9 cellular contexts compared by ENCODE assay signal in genomic region chr11:17734986-17735822, GRCh38. TPM values are rescaled to one million over a fixed set of nuclear protein-coding genes. Genes with fewer than 3 reads are reported as not detected.
DNase-seq lines count a peak whose midpoint lies in the region; ATAC-seq and FAIRE-seq lines count a peak whose summit lies in the region.
"Had no signal": no experiment of that assay in that cellular context is flagged by ENCODE, and none has a peak within 500 bp of the region (broad histone marks: within the 10 kb centered on the region; RNA-seq: fewer than 3 reads in every experiment).

No MANE protein-coding gene starts in this region.

- H3K9ac ChIP-seq in BLaER1 (no peak overlapping the region; the same call in 1 of the 2 replicates), GM23248 (no peak overlapping the region), iPS-20b (ENCODE audit: low read depth, low read length) (no peak overlapping the region), skeletal muscle tissue (ENCODE audit: low read depth in 1 of 3, low read length in 3 of 3) (peak overlapping the region in 1 of 3 donors; percentile 40)

- no peak for FAIRE-seq in RCC 7860 (lab: Jason Lieb, UNC)

- ATAC-seq in GM21423 (IDR thresholded peaks at IDR 0.05; ENCODE audit: unreplicated experiment) = no peak

- H3K36me3 ChIP-seq in BLaER1 (no peaks in the 10 kb centered on the region), GM23248 (ENCODE audit: low read depth) (no peaks in the 10 kb centered on the region), iPS-20b (ENCODE audit: insufficient read depth, low read depth, low read length) (no peaks in the 10 kb centered on the region), skeletal muscle tissue (ENCODE audit: control insufficient read depth in 3 of 3, insufficient read depth in 3 of 3, low read length in 3 of 3) (no peaks in the 10 kb centered on the region)

- H3K4me1 ChIP-seq in BLaER1 (peaks cover 45% of the 10 kb centered on the region), GM23248 (ENCODE audit: insufficient read depth) (no peaks in the 10 kb centered on the region), iPS-20b (ENCODE audit: insufficient read depth, low read length) (peaks cover 6% of the 10 kb centered on the region; the same call in 1 of the 2 replicates), skeletal muscle tissue (ENCODE audit: control insufficient read depth in 3 of 3, insufficient read depth in 3 of 3, low read length in 3 of 3) (peaks cover 13 to 58% (median 36%) of the 10 kb centered on the region in 3 donors)

- H3K27me3 ChIP-seq in BLaER1 = peaks cover 6% of the 10 kb centered on the region; the same call in 1 of the 2 replicates
- peaks cover 30% of the 10 kb centered on the region for H3K27me3 ChIP-seq in GM23248 (replicated peaks; ENCODE audit: insufficient read depth)
- H3K27me3 ChIP-seq in iPS-20b (ENCODE audit: insufficient read depth, low read length) = peaks cover 85% of the 10 kb centered on the region
- peaks cover 30 to 50% (median 39%) of the 10 kb centered on the region in 3 donors for H3K27me3 ChIP-seq in skeletal muscle tissue (ENCODE audit: control insufficient read depth in 3 of 3, insufficient read depth in 3 of 3, low read length in 3 of 3)

- H3K79me2 ChIP-seq in GM23248 (ENCODE audit: insufficient read depth) = no peaks in the 10 kb centered on the region

- no peaks in the 10 kb centered on the region for H3F3A ChIP-seq in GM23248 (ENCODE audit: insufficient read depth)

- H3K9me2 ChIP-seq in GM23248 (ENCODE audit: insufficient read depth) = no peaks in the 10 kb centered on the region

- in situ Hi-C loops in GM23248 (cut with MboI) = no loop called here

- peaks cover 31% of the 10 kb centered on the region for H4K20me1 ChIP-seq in BLaER1
- no peaks in the 10 kb centered on the region for H4K20me1 ChIP-seq in GM23248 (ENCODE audit: insufficient read depth)

- DNase-seq in GM23248 (peak; percentile 89), NOMO-1 treated with dmso at 0.1 percent for 144 hours (lab: John Stamatoyannopoulos, UW; ENCODE audit: unreplicated experiment) (peak; percentile 8), brain pericyte (ENCODE audit: low read depth, low spot score) (peak; percentile 25), RCC 7860 (ENCODE audit: low spot score) (no peak)

- H3K4me3 ChIP-seq in BLaER1 = peak overlapping the region; percentile 70
- peak overlapping the region; percentile 63 for H3K4me3 ChIP-seq in GM23248
- H3K4me3 ChIP-seq in iPS-20b (ENCODE audit: low read length) = peak overlapping the region; percentile 60; the same call in 1 of the 2 replicates
- peak overlapping the region in 2 of 3 donors; percentile 35 to 68 for H3K4me3 ChIP-seq in skeletal muscle tissue (ENCODE audit: low read length in 3 of 3)

- H3K27ac ChIP-seq in BLaER1 = no peak overlapping the region
- no peak overlapping the region for H3K27ac ChIP-seq in GM23248
- no peak overlapping the region for H3K27ac ChIP-seq in iPS-20b (ENCODE audit: low read length)
- no peak overlapping the region for H3K27ac ChIP-seq in skeletal muscle tissue (ENCODE audit: low read depth, low read length)

- no peak overlapping the region for H2AFZ ChIP-seq in GM23248

- no peaks in the 10 kb centered on the region for H3K9me3 ChIP-seq in BLaER1
- H3K9me3 ChIP-seq in GM23248 (ENCODE audit: low read depth) = no peaks in the 10 kb centered on the region
- H3K9me3 ChIP-seq in iPS-20b (ENCODE audit: insufficient read depth, low read depth, low read length) = no peaks in the 10 kb centered on the region
- H3K9me3 ChIP-seq in skeletal muscle tissue (ENCODE audit: control insufficient read depth in 3 of 3, low read length in 3 of 3) = no peaks in the 10 kb centered on the region

- 2 to 4% methylated on average over 31 to 69 of the region's 74 CpGs for WGBS in GM23248 (ENCODE audit: low coverage in 1 of 2, low lambda C conversion rate in 2 of 2, missing lambda C conversion rate in 2 of 2), 2 experiments

- H3K4me2 ChIP-seq in BLaER1 = peak overlapping the region; percentile 93
- peak overlapping the region; percentile 65 for H3K4me2 ChIP-seq in GM23248 (ENCODE audit: unreplicated experiment)

RNA-seq across cellular contexts. Expression of gene KCNC1, which starts 0.6 kb away (rescaled TPM):
- total RNA-seq in GM23248 (2014; rRNA removed; shearing (Covaris generic)) = not detected in 2 replicates
- not detected in 2 replicates for polyA plus RNA-seq in GM23248 (2016; fragmentation: Nextera tagmentation; extraction: Ambion mirVana)
- under 0.01 TPM for total RNA-seq in skeletal muscle tissue

RNA-seq across cellular contexts. Expression of gene MYOD1, which starts 15.8 kb away (rescaled TPM):
- not detected in 2 replicates for total RNA-seq in GM23248 (2014; rRNA removed; shearing (Covaris generic))
- polyA plus RNA-seq in GM23248 (2016; fragmentation: Nextera tagmentation; extraction: Ambion mirVana) = not detected in 2 replicates
- 22.4 TPM for total RNA-seq in skeletal muscle tissue
- total RNA-seq: mononuclear cell had no signal

Comparison
In these comparisons a context has a peak if more than half of its experiments do, and no peak if none do; other contexts are left out.
1. RNA of gene MYOD1, which starts 15.8 kb away (total RNA-seq): 22.4 TPM in skeletal muscle tissue (single experiment); not detected in GM23248; every median in the first group is over 10 times any median in the second.
2. Peak in every context shown above with its lines, with median percentiles within 50 percentile points of each other: H3K4me3 ChIP-seq.